8 cellular contexts compared by ENCODE assay signal in the genomic region with DNA sequence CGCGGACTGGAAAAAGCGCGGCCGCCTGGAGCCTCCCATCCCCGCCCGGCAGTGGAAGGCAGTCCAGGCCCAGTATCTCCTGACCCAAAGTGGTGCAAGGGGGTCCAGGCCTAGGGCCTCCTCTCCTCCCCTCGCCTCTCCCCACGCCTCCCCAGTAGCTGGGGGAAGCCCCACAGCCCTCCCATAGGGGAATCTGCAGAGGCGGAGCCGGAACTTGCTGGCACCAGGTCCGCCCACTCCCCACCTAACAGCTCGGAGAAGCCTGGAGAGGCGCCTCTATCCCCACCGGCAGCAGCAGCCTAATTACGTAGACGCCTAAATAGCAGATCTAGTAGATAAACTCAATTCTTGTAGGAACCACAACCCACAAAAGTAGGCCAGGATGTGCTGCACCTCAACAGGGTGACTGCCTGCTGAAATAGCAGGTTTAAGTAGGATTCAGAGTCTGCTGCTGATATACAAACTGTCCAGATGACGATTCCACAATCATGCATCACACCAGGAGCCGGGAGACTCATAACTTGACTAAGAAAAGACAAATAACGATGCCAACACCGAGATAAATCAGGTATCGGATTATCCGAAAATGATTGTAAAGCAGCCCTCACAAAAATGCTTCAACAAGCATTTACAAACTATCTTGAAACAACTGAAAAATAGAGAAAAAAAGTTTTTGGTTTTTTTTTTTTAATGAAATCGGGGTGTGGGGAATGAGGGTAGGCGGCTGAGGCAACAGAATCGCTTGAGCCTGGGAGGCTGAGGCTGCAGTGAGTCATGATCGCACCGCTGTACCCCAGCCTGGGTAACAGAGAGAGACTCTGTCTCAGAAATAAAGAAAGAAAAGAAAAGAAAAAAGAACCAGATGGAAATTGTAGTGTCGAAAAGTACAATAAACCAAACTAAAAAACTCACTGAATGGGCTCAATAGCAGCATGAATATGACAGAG. TPM values are rescaled to one million over a fixed set of nuclear protein-coding genes. Genes with fewer than 3 reads are reported as not detected.
DNase-seq lines count a peak whose midpoint lies in the region; ATAC-seq and TF ChIP-seq lines count a peak whose summit lies in the region.

No MANE protein-coding gene starts in this region.

- no peak for TF ChIP-seq CTCF in GM12865 (IDR thresholded peaks at IDR 0.05; ENCODE audit: insufficient read depth, low read depth, low read length, missing control alignments)
- TF ChIP-seq CTCF in WTC11 (IDR thresholded peaks at IDR 0.05) = no peak
- TF ChIP-seq CTCF in gastroesophageal sphincter (IDR thresholded peaks at IDR 0.05) = no peak

- H3K4me1 ChIP-seq in gastroesophageal sphincter = no peaks in the 10 kb centered on the region

- H3K9me3 ChIP-seq in gastroesophageal sphincter = no peaks in the 10 kb centered on the region

- peak overlapping the region; percentile 54; the same call in 1 of the 2 replicates for H3K27ac Mint-ChIP-seq in WTC11
- H3K27ac Mint-ChIP-seq in central memory CD8-positive, alpha-beta T cell (ENCODE audit: low read depth) = peak overlapping the region; percentile 96

- no peaks in the 10 kb centered on the region for H3K9me3 Mint-ChIP-seq in WTC11
- H3K9me3 Mint-ChIP-seq in central memory CD8-positive, alpha-beta T cell = no peaks in the 10 kb centered on the region

- peak overlapping the region; percentile 54 for H3K4me3 ChIP-seq in GM12865 (ENCODE audit: low read depth, low read length)
- H3K4me3 ChIP-seq in gastroesophageal sphincter = no peak overlapping the region

- ATAC-seq in WTC11 (peak; percentile 98), gastroesophageal sphincter (no peak)
- ATAC-seq in central memory CD8-positive, alpha-beta T cell (replicated peaks; ENCODE audit: extremely low read depth, poor library complexity, severe bottlenecking) = peak; percentile 94

- peak; percentile 61 for DNase-seq in GM12865 (ENCODE audit: low read depth)
- peak; percentile 58 for DNase-seq in WTC11 (ENCODE audit: low spot score)
- DNase-seq in central memory CD8-positive, alpha-beta T cell (ENCODE audit: low spot score in 2 of 2) = peak; percentile 70 to 90
- DNase-seq in stimulated activated CD4-positive, alpha-beta T cell treated with anti-CD3 and anti-CD28 coated beads, Interleukin-2, amount 100 ng/mL, for 24 hours = peak; percentile 81 to 83
- no peak for DNase-seq in NCI-H1092 treated with DMSO at 0.1 percent for 48 hours (lab: John Stamatoyannopoulos, UW)
- no peak for DNase-seq in COR-L47 (lab: John Stamatoyannopoulos, UW)
- DNase-seq in NCI-H146 (lab: John Stamatoyannopoulos, UW) = no peak

- TF ChIP-seq EP300 in gastroesophageal sphincter (IDR thresholded peaks at IDR 0.05) = no peak

- TF ChIP-seq POLR2A in gastroesophageal sphincter (IDR thresholded peaks at IDR 0.05) = no peak

- 74 to 83% methylated on average over 9 to 13 of the region's 29 CpGs for WGBS in gastroesophageal sphincter (ENCODE audit: low coverage in 1 of 2), 2 donors

- peaks cover 9% of the 10 kb centered on the region for H3K4me1 Mint-ChIP-seq in WTC11
- H3K4me1 Mint-ChIP-seq in central memory CD8-positive, alpha-beta T cell = peaks cover 21% of the 10 kb centered on the region

- peaks cover 17% of the 10 kb centered on the region for H3K27me3 Mint-ChIP-seq in WTC11 (ENCODE audit: low read depth)
- no peaks in the 10 kb centered on the region for H3K27me3 Mint-ChIP-seq in central memory CD8-positive, alpha-beta T cell

- H3K36me3 ChIP-seq in gastroesophageal sphincter = no peaks in the 10 kb centered on the region

- H3K27ac ChIP-seq in gastroesophageal sphincter = no peak overlapping the region

- peaks cover 22% of the 10 kb centered on the region for H3K27me3 ChIP-seq in gastroesophageal sphincter

- POLR2A ChIA-PET in WTC11 (lab: Charles Lee) = interaction anchor here (1.0 kb wide), 1 partner anchor 174 kb away, joined by 3 read pairs; a partner anchor contains a TSS

- H3K36me3 Mint-ChIP-seq in WTC11 = no peaks in the 10 kb centered on the region
- peaks cover 3% of the 10 kb centered on the region for H3K36me3 Mint-ChIP-seq in central memory CD8-positive, alpha-beta T cell (ENCODE audit: insufficient read depth)

- peak overlapping the region; percentile 56 for H3K4me3 Mint-ChIP-seq in WTC11
- peak overlapping the region; percentile 70 for H3K4me3 Mint-ChIP-seq in central memory CD8-positive, alpha-beta T cell

- CTCF ChIA-PET in WTC11 (lab: Charles Lee) = interaction anchor here (0.7 kb wide), 1 partner anchor 62 kb away, joined by 3 read pairs; no protein-coding TSS in a partner anchor

TF ChIP-seq in WTC11, 78 proteins besides CTCF, POLR2A, EP300 and RAD21:
- no peak for TF ChIP-seq CBFB (CRISPR knock-in tag; IDR thresholded peaks at IDR 0.05; ENCODE audit: low read depth)
- 0 out of 2 replicates have a peak, but pooled peaks have one; percentile 28 for TF ChIP-seq SP1 (CRISPR knock-in tag; conservative IDR thresholded peaks at IDR 0.05)

RNA-seq across cellular contexts. Expression of a gene that starts 11.4 kb away (rescaled TPM):
- total RNA-seq in WTC11 (2021) = 36.4 to 37.9 TPM (median 36.6 TPM) in 3 replicates
- total RNA-seq in gastroesophageal sphincter = 10 to 100 TPM; 36.0 to 66.0 (median 45.5) TPM

RNA-seq across cellular contexts. Expression of a gene that starts 14.6 kb away (rescaled TPM):
- 24.7 to 29.2 TPM (median 24.8 TPM) in 3 replicates for total RNA-seq in WTC11 (2021)
- total RNA-seq in gastroesophageal sphincter = 10 to 100 TPM in 1 of 4 donors, 1 to 10 TPM in 3; 6.9 to 12.3 (median 7.1) TPM

Comparison
In these comparisons a context has a peak if more than half of its experiments do, and no peak if none do; other contexts are left out.
1. DNase-seq: peak in GM12865 (single experiment), WTC11 (single experiment), central memory CD8-positive, alpha-beta T cell (2 of 2) and stimulated activated CD4-positive, alpha-beta T cell treated with anti-CD3 and anti-CD28 coated beads, Interleukin-2, amount 100 ng/mL, for 24 hours (2 of 2); none in NCI-H1092 treated with DMSO at 0.1 percent for 48 hours (single experiment), COR-L47 (single experiment) and NCI-H146 (single experiment).